Comparison of ENCODE assay signal across 13 cellular contexts in genomic region chr2:213086566-213086965, GRCh38.
A peak's percentile ranks its signal among the peaks of the same experiment; 100 is the strongest.
DNase-seq lines count a peak whose midpoint lies in the region; ATAC-seq, FAIRE-seq and TF ChIP-seq lines count a peak whose summit lies in the region.
"Had no signal": no experiment of that assay in that cellular context is flagged by ENCODE, and none has a peak within 500 bp of the region (broad histone marks: within the 10 kb centered on the region; RNA-seq: fewer than 3 reads in every experiment).

No MANE protein-coding gene starts in this region.

- no peaks in the 10 kb centered on the region for H3K9me3 ChIP-seq in astrocyte (ENCODE audit: insufficient read depth, low read depth, low read length)
- H3K9me3 ChIP-seq in iPS DF 6.9 (ENCODE audit: control insufficient read depth, insufficient read depth, low read length): no peaks in the 10 kb centered on the region

- H4K20me1 ChIP-seq in astrocyte (ENCODE audit: insufficient read depth, low read length): no peaks in the 10 kb centered on the region

- WGBS in iPS DF 6.9 (ENCODE audit: insufficient coverage, insufficient read length): no CpG with 5 or more reads among the region's 3 CpGs

- no peak for FAIRE-seq in astrocyte (lab: Jason Lieb, UNC)

- H3K36me3 ChIP-seq in astrocyte (ENCODE audit: insufficient read depth, low read length): no peaks in the 10 kb centered on the region
- no peaks in the 10 kb centered on the region for H3K36me3 ChIP-seq in iPS DF 6.9 (ENCODE audit: control insufficient read depth, insufficient read depth, low read length)

- no peaks in the 10 kb centered on the region for H3K79me2 ChIP-seq in astrocyte (ENCODE audit: insufficient read depth, low read length)

- H3K27ac Mint-ChIP-seq in astrocyte (ENCODE audit: unreplicated experiment) (peak overlapping the region; percentile 82), progenitor cell of endocrine pancreas (peak overlapping the region; percentile 12)

- H3K27me3 Mint-ChIP-seq in astrocyte (ENCODE audit: low read depth, unreplicated experiment) (no peaks in the 10 kb centered on the region), progenitor cell of endocrine pancreas (no peaks in the 10 kb centered on the region)
- H3K27me3 Mint-ChIP-seq: brain had no signal

- no peak for ATAC-seq in GM18868 (IDR thresholded peaks at IDR 0.05; ENCODE audit: unreplicated experiment)
- ATAC-seq in omental fat pad (ENCODE audit: low FRiP score): no peak

- H3K4me3 Mint-ChIP-seq in astrocyte (ENCODE audit: unreplicated experiment): peak overlapping the region; percentile 8
- H3K4me3 Mint-ChIP-seq in progenitor cell of endocrine pancreas (ENCODE audit: low read depth): no peak overlapping the region
- H3K4me3 Mint-ChIP-seq: brain had no signal

- H3K4me3 ChIP-seq in astrocyte (ENCODE audit: insufficient read depth, low read depth, low read length) (no peak overlapping the region), iPS DF 6.9 (ENCODE audit: low read length) (no peak overlapping the region)

- no peaks in the 10 kb centered on the region for H3K36me3 Mint-ChIP-seq in astrocyte (ENCODE audit: low read depth, unreplicated experiment)
- no peaks in the 10 kb centered on the region for H3K36me3 Mint-ChIP-seq in progenitor cell of endocrine pancreas (ENCODE audit: insufficient read depth)
- H3K36me3 Mint-ChIP-seq: brain had no signal

- peaks cover 5% of the 10 kb centered on the region for H3K4me1 ChIP-seq in astrocyte (ENCODE audit: insufficient read depth, low read length)
- H3K4me1 ChIP-seq in iPS DF 6.9 (ENCODE audit: control insufficient read depth, insufficient read depth, low read length): peaks cover 1% of the 10 kb centered on the region; the same call in 1 of the 2 replicates

- TF ChIP-seq CTCF in astrocyte (IDR thresholded peaks at IDR 0.05; ENCODE audit: insufficient read depth, low read depth, low read length) (no peak), progenitor cell of endocrine pancreas (IDR thresholded peaks at IDR 0.05; ENCODE audit: unreplicated experiment) (no peak), omental fat pad (IDR thresholded peaks at IDR 0.05) (no peak)

- H3K9ac ChIP-seq in astrocyte (ENCODE audit: low read length): no peak overlapping the region

- H3K27ac ChIP-seq in astrocyte (ENCODE audit: low read depth, low read length): peak overlapping the region; percentile 4
- no peak overlapping the region for H3K27ac ChIP-seq in iPS DF 6.9 (ENCODE audit: low read length)

- peak overlapping the region; percentile 54 for H3K4me2 ChIP-seq in astrocyte (ENCODE audit: low read length)

- no peaks in the 10 kb centered on the region for H3K27me3 ChIP-seq in astrocyte (ENCODE audit: insufficient read depth, low read length)
- no peaks in the 10 kb centered on the region for H3K27me3 ChIP-seq in iPS DF 6.9 (ENCODE audit: control insufficient read depth, insufficient read depth, low read length)

- H3K9me3 Mint-ChIP-seq in astrocyte (ENCODE audit: unreplicated experiment): no peaks in the 10 kb centered on the region
- H3K9me3 Mint-ChIP-seq in progenitor cell of endocrine pancreas (ENCODE audit: low read depth): no peaks in the 10 kb centered on the region
- H3K9me3 Mint-ChIP-seq: brain had no signal

- peaks cover 33% of the 10 kb centered on the region for H3K4me1 Mint-ChIP-seq in astrocyte (ENCODE audit: low read depth, unreplicated experiment)
- H3K4me1 Mint-ChIP-seq in progenitor cell of endocrine pancreas (ENCODE audit: low read depth): peaks cover 10% of the 10 kb centered on the region

- no peak overlapping the region for H2AFZ ChIP-seq in astrocyte (ENCODE audit: low read depth, low read length)

- peak; percentile 60 for DNase-seq in GM03348 (ENCODE audit: low spot score)
- DNase-seq in astrocyte (ENCODE audit: low read depth): peak; percentile 34
- peak; percentile 39 for DNase-seq in iPS DF 6.9 (ENCODE audit: low read depth, low spot score)
- DNase-seq in progenitor cell of endocrine pancreas (ENCODE audit: low spot score, unreplicated experiment): no peak
- DNase-seq in omental fat pad (ENCODE audit: low spot score): no peak
- DNase-seq in stimulated activated naive CD4-positive, alpha-beta T cell treated with Interleukin-2 at 50 U/mL for 16 hours (lab: John Stamatoyannopoulos, UW): no peak
- DNase-seq in occipital lobe (lab: John Stamatoyannopoulos, UW): no peak
- DNase-seq: activated CD4-positive, alpha-beta T cell treated with anti-CD3 and anti-CD28 coated beads, Interleukin-2, amount 50 U/mL, for 48 hours; glutamatergic neuron; NCI-H1417 treated with DMSO at 0.1 percent for 48 hours; NCI-H524 treated with DMSO at 0.1 percent for 48 hours had no signal

Comparison
In these comparisons a context has a peak if more than half of its experiments do, and no peak if none do; other contexts are left out.
1. DNase-seq: peak in GM03348 (single experiment), astrocyte (single experiment) and iPS DF 6.9 (single experiment); none in progenitor cell of endocrine pancreas (single experiment), omental fat pad (single experiment), stimulated activated naive CD4-positive, alpha-beta T cell treated with Interleukin-2 at 50 U/mL for 16 hours (single experiment) and occipital lobe (single experiment).